Comparison of ENCODE assay signal across 28 cellular contexts in genomic region chr14:66739826-66740225, GRCh38.
"Had no signal": no experiment of that assay in that cellular context is flagged by ENCODE, and none has a peak within 500 bp of the region (broad histone marks: within the 10 kb centered on the region; RNA-seq: fewer than 3 reads in every experiment).

No MANE protein-coding gene starts in this region.

- H3K9ac ChIP-seq: neural progenitor cell, parathyroid adenoma had no signal

- DNase-seq: natural killer cell; occipital lobe; ovary; posterior cingulate gyrus; psoas muscle; right cardiac atrium; right lobe of liver; sigmoid colon; spleen; stimulated activated CD4-positive, alpha-beta T cell treated with anti-CD3 and anti-CD28 coated beads, Interleukin-12 subunit alpha, Interleukin-12 subunit beta, amount 100 ng/mL, for 4 hours; stimulated activated CD4-positive, alpha-beta T cell treated with anti-CD3 and anti-CD28 coated beads, Interleukin-1b, Interleukin-23, amount 100 ng/mL, for 48 hours; stimulated activated CD4-positive, alpha-beta T cell treated with anti-CD3 and anti-CD28 coated beads, Interleukin-4, amount 100 ng/mL, for 1 hour; stimulated activated CD4-positive, alpha-beta T cell treated with anti-CD3 and anti-CD28 coated beads, Interleukin-4, amount 100 ng/mL, for 4 hours; stimulated activated CD8-positive, alpha-beta memory T cell treated with anti-CD3 and anti-CD28 coated beads, Interleukin-4, amount 100 ng/mL, for 48 hours; stimulated activated naive CD4-positive, alpha-beta T cell; stimulated activated naive CD8-positive, alpha-beta T cell treated with anti-CD3 and anti-CD28 coated beads, Interleukin-15, amount 100 ng/mL, for 72 hours; stimulated activated naive CD8-positive, alpha-beta T cell treated with anti-CD3 and anti-CD28 coated beads, Interleukin-15, Interleukin-2, amounts not matched to agents 100 U/mL and 50 U/mL, for 24 hours; substantia nigra; testis; tibial artery; transverse colon; upper lobe of right lung; uterus had no signal

- H3K9me3 ChIP-seq: ovary, psoas muscle, right lobe of liver, sigmoid colon, testis, upper lobe of right lung, uterus had no signal

- H2AFZ ChIP-seq: neural progenitor cell, parathyroid adenoma had no signal

- H3K4me1 ChIP-seq: neural progenitor cell, parathyroid adenoma, right lobe of liver, sigmoid colon, spleen, suprapubic skin, testis, transverse colon, upper lobe of right lung, uterus had no signal

- H3K27ac ChIP-seq: neural progenitor cell, ovary, parathyroid adenoma, psoas muscle, right lobe of liver, sigmoid colon, spleen, suprapubic skin, testis, tibial artery, transverse colon, upper lobe of right lung, uterus had no signal

- H3K27me3 ChIP-seq: neural progenitor cell, ovary, right lobe of liver, sigmoid colon, spleen, suprapubic skin, testis, tibial artery, transverse colon, upper lobe of right lung, uterus had no signal

- ATAC-seq: natural killer cell; psoas muscle; right cardiac atrium; right lobe of liver; stimulated activated memory B cell treated with anti-CD40 and anti-IgM and Interleukin-4, amounts not matched to agents 10 μg/mL and 1 μg/mL and 100 μg/mL, for 72 hours; stimulated activated naive CD8-positive, alpha-beta T cell treated with anti-CD3 and anti-CD28 coated beads, Interleukin-15, amount 100 ng/mL, for 72 hours; stimulated activated naive CD8-positive, alpha-beta T cell treated with anti-CD3 and anti-CD28 coated beads, Interleukin-15, Interleukin-2, amounts not matched to agents 100 U/mL and 50 U/mL, for 24 hours; upper lobe of right lung had no signal

- H3K4me3 ChIP-seq: neural progenitor cell, ovary, psoas muscle, right lobe of liver, sigmoid colon, smooth muscle cell, spleen, suprapubic skin, testis, tibial artery, transverse colon, upper lobe of right lung, uterus had no signal

- H3K4me2 ChIP-seq: neural progenitor cell, smooth muscle cell had no signal

- H3K36me3 ChIP-seq: ovary, right lobe of liver, sigmoid colon, suprapubic skin, tibial artery, transverse colon, upper lobe of right lung, uterus had no signal
